ENCODE assay signal across 8 cellular contexts in the genomic region with DNA sequence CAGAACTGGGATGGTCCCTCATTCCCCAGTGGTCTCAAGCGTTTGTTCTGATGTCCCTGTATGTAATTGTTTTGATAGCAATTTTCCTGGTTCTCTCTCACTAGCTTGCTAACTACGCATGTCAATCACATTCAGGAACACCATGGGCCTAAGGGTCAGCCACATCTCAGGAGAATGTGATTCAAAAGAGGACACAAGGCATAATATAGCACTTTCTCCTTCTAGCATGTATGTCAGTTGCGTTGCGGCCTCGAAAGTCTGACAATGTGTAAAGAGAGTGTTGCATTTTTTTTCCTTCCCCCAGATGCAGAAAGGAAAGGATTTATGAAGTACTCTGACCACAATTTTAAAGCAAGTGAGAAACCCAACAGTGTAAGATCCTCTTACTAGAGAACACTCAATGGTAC. TPM values are rescaled to one million over a fixed set of nuclear protein-coding genes. Genes with fewer than 3 reads are reported as not detected.
DNase-seq lines count a peak whose midpoint lies in the region; ATAC-seq and TF ChIP-seq lines count a peak whose summit lies in the region.

No MANE protein-coding gene starts in this region.

- POLR2A ChIA-PET in activated CD8-positive, alpha-beta T cell treated with anti-CD3 and anti-CD28 coated beads, Interleukin-2, amount 10 ng/mL, durations not matched to agents 7 days and 5 days (lab: Charles Lee) = interaction anchor here (0.6 to 3.1 kb wide), 3 partner anchors 22 to 37 kb away, joined by 3 to 31 read pairs (median 3); a partner anchor contains a TSS

- no peaks in the 10 kb centered on the region for H3K9me2 ChIP-seq in GM23338 (ENCODE audit: insufficient read depth)

- H3K27me3 Mint-ChIP-seq in GM23338 (ENCODE audit: insufficient read depth, low read depth, poor library complexity) = peaks cover 6% of the 10 kb centered on the region
- H3K27me3 Mint-ChIP-seq in activated CD8-positive, alpha-beta T cell treated with anti-CD3 and anti-CD28 coated beads, Interleukin-2, amount 10 ng/mL, durations not matched to agents 7 days and 5 days (ENCODE audit: low read depth) = peaks cover 7% of the 10 kb centered on the region

- TF ChIP-seq CTCF in 22Rv1 (IDR thresholded peaks at IDR 0.05) (no peak), GM23338 (conservative IDR thresholded peaks at IDR 0.05; ENCODE audit: low read depth in 2 of 2) (no peak)

- H3K4me3 Mint-ChIP-seq in GM23338 = peak overlapping the region; percentile 81
- peak overlapping the region; percentile 77 for H3K4me3 Mint-ChIP-seq in activated CD8-positive, alpha-beta T cell treated with anti-CD3 and anti-CD28 coated beads, Interleukin-2, amount 10 ng/mL, durations not matched to agents 7 days and 5 days

- ATAC-seq in GM23338 (no peak), right cardiac atrium (no peak), GM21515 (IDR thresholded peaks at IDR 0.05; ENCODE audit: unreplicated experiment) (no peak), GM19328 (IDR thresholded peaks at IDR 0.05; ENCODE audit: unreplicated experiment) (no peak)
- ATAC-seq in activated CD8-positive, alpha-beta T cell treated with anti-CD3 and anti-CD28 coated beads, Interleukin-2, amount 10 ng/mL, durations not matched to agents 7 days and 5 days = no peak

- H3K4me3 ChIP-seq in GM23338 = peak overlapping the region; percentile 74
- H3K4me3 ChIP-seq in right cardiac atrium (ENCODE audit: low read length) = peak overlapping the region; percentile 70

- H3K36me3 ChIP-seq in GM23338 (ENCODE audit: insufficient read depth) = no peaks in the 10 kb centered on the region

- H3K4me1 Mint-ChIP-seq in GM23338 = peaks cover 23% of the 10 kb centered on the region
- peaks cover 20% of the 10 kb centered on the region for H3K4me1 Mint-ChIP-seq in activated CD8-positive, alpha-beta T cell treated with anti-CD3 and anti-CD28 coated beads, Interleukin-2, amount 10 ng/mL, durations not matched to agents 7 days and 5 days (ENCODE audit: low read depth)

- 35% methylated on average over 5 of the region's 5 CpGs for whole genome bisulfite sequencing in right cardiac atrium

- H3K27me3 ChIP-seq in GM23338 (ENCODE audit: insufficient read depth) = no peaks in the 10 kb centered on the region
- H3K27me3 ChIP-seq in right cardiac atrium (ENCODE audit: control insufficient read depth, insufficient read depth) = no peaks in the 10 kb centered on the region

- CTCF ChIA-PET in activated CD8-positive, alpha-beta T cell treated with anti-CD3 and anti-CD28 coated beads, Interleukin-2, amount 10 ng/mL, durations not matched to agents 7 days and 5 days (lab: Charles Lee) = interaction anchor here (1.3 to 1.5 kb wide), 2 partner anchors 17 to 32 kb away, joined by 3 to 5 read pairs; a partner anchor contains a TSS

- peak overlapping the region; percentile 80 for H3K4me2 ChIP-seq in GM23338

- H4K20me1 ChIP-seq in GM23338 (replicated peaks; ENCODE audit: insufficient read depth) = no peaks in the 10 kb centered on the region

- H3K36me3 Mint-ChIP-seq in GM23338 (ENCODE audit: low read depth) = peaks cover 3% of the 10 kb centered on the region; the same call in 1 of the 3 replicates
- H3K36me3 Mint-ChIP-seq in activated CD8-positive, alpha-beta T cell treated with anti-CD3 and anti-CD28 coated beads, Interleukin-2, amount 10 ng/mL, durations not matched to agents 7 days and 5 days (ENCODE audit: low read depth) = no peaks in the 10 kb centered on the region

- DNase-seq in GM23338 (ENCODE audit: low spot score) (peak; percentile 21), right cardiac atrium (peak in 2 of 3 donors; percentile 10 to 27)
- no peak for DNase-seq in activated CD8-positive, alpha-beta T cell treated with anti-CD3 and anti-CD28 coated beads, Interleukin-2, amount 10 ng/mL, durations not matched to agents 7 days and 5 days
- DNase-seq in stimulated activated CD8-positive, alpha-beta memory T cell treated with anti-CD3 and anti-CD28 coated beads, Interleukin-4, amount 100 ng/mL, for 48 hours = peak; percentile 25
- no peak for DNase-seq in stimulated activated CD4-positive, alpha-beta T cell treated with anti-CD3 and anti-CD28 coated beads, Interleukin-4, amount 100 ng/mL, for 24 hours

- H3K27ac ChIP-seq in 22Rv1 (peak overlapping the region; percentile 90), GM23338 (ENCODE audit: low read depth) (peak overlapping the region; percentile 98), right cardiac atrium (ENCODE audit: low read length) (peak overlapping the region; percentile 99)

- no peaks in the 10 kb centered on the region for H3K9me3 ChIP-seq in right cardiac atrium (ENCODE audit: control insufficient read depth, low read length)

- intact Hi-C loops in right cardiac atrium (cut with DNase I) = loop anchor here in 2 of 4 donors (2.0 kb wide), 1 partner anchor 32 kb away; a partner anchor contains a TSS

- H3K4me1 ChIP-seq in GM23338 (ENCODE audit: insufficient read depth) = peaks cover 25% of the 10 kb centered on the region
- H3K4me1 ChIP-seq in right cardiac atrium (ENCODE audit: control insufficient read depth, insufficient read depth, low read length) = peaks cover 3% of the 10 kb centered on the region

- peak overlapping the region; percentile 93 for H3K27ac Mint-ChIP-seq in GM23338
- peak overlapping the region; percentile 70 for H3K27ac Mint-ChIP-seq in activated CD8-positive, alpha-beta T cell treated with anti-CD3 and anti-CD28 coated beads, Interleukin-2, amount 10 ng/mL, durations not matched to agents 7 days and 5 days

- no peaks in the 10 kb centered on the region for H3K79me2 ChIP-seq in GM23338 (replicated peaks; ENCODE audit: insufficient read depth)

- peaks cover 22% of the 10 kb centered on the region for H3F3A ChIP-seq in GM23338 (replicated peaks; ENCODE audit: low read depth)

- H3K9me3 Mint-ChIP-seq in GM23338 = no peaks in the 10 kb centered on the region
- no peaks in the 10 kb centered on the region for H3K9me3 Mint-ChIP-seq in activated CD8-positive, alpha-beta T cell treated with anti-CD3 and anti-CD28 coated beads, Interleukin-2, amount 10 ng/mL, durations not matched to agents 7 days and 5 days (ENCODE audit: insufficient read depth)

- peak overlapping the region; percentile 80 for H2AFZ ChIP-seq in GM23338

TF ChIP-seq in GM23338, 12 proteins besides CTCF, POLR2A, EP300 and RAD21 (continues in another document):
- TF ChIP-seq CREB1 (CRISPR knock-in tag; IDR thresholded peaks at IDR 0.05; ENCODE audit: low read depth) (no peak), STAT1 (IDR thresholded peaks at IDR 0.05; ENCODE audit: unreplicated experiment) (no peak), EZH2 (IDR thresholded peaks at IDR 0.05; ENCODE audit: low read depth, unreplicated experiment) (no peak), NANOG (IDR thresholded peaks at IDR 0.05; ENCODE audit: borderline replicate concordance) (no peak), ZNF331 (CRISPR knock-in tag; IDR thresholded peaks at IDR 0.05; ENCODE audit: low read depth) (no peak)
- TF ChIP-seq, protein P1, sequence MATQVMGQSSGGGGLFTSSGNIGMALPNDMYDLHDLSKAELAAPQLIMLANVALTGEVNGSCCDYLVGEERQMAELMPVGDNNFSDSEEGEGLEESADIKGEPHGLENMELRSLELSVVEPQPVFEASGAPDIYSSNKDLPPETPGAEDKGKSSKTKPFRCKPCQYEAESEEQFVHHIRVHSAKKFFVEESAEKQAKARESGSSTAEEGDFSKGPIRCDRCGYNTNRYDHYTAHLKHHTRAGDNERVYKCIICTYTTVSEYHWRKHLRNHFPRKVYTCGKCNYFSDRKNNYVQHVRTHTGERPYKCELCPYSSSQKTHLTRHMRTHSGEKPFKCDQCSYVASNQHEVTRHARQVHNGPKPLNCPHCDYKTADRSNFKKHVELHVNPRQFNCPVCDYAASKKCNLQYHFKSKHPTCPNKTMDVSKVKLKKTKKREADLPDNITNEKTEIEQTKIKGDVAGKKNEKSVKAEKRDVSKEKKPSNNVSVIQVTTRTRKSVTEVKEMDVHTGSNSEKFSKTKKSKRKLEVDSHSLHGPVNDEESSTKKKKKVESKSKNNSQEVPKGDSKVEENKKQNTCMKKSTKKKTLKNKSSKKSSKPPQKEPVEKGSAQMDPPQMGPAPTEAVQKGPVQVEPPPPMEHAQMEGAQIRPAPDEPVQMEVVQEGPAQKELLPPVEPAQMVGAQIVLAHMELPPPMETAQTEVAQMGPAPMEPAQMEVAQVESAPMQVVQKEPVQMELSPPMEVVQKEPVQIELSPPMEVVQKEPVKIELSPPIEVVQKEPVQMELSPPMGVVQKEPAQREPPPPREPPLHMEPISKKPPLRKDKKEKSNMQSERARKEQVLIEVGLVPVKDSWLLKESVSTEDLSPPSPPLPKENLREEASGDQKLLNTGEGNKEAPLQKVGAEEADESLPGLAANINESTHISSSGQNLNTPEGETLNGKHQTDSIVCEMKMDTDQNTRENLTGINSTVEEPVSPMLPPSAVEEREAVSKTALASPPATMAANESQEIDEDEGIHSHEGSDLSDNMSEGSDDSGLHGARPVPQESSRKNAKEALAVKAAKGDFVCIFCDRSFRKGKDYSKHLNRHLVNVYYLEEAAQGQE (IDR thresholded peaks at IDR 0.05; ENCODE audit: unreplicated experiment) = no peak

RNA-seq across cellular contexts. Expression of a gene that starts 32.0 kb away (rescaled TPM):
- total RNA-seq in GM23338 (2014; rRNA removed; shearing (Covaris generic)) = 69.2 and 104 TPM in 2 replicates
- polyA plus RNA-seq in GM23338 (2016; fragmentation: Nextera tagmentation; extraction: Ambion mirVana) (26.9 and 27.6 TPM in 2 replicates), right cardiac atrium (11.7 TPM)
- total RNA-seq in activated CD8-positive, alpha-beta T cell treated with anti-CD3 and anti-CD28 coated beads, Interleukin-2, amount 10 ng/mL, durations not matched to agents 7 days and 5 days = 10 to 100 TPM; 63.4 to 70.7 TPM
- 10 to 100 TPM; 50.4 to 58.8 (median 53.2) TPM for total RNA-seq in right cardiac atrium

Comparison
In these comparisons a context has a peak if more than half of its experiments do, and no peak if none do; other contexts are left out.
1. DNase-seq: peak in GM23338 (single experiment), right cardiac atrium (2 of 3) and stimulated activated CD8-positive, alpha-beta memory T cell treated with anti-CD3 and anti-CD28 coated beads, Interleukin-4, amount 100 ng/mL, for 48 hours (single experiment); none in activated CD8-positive, alpha-beta T cell treated with anti-CD3 and anti-CD28 coated beads, Interleukin-2, amount 10 ng/mL, durations not matched to agents 7 days and 5 days (single experiment) and stimulated activated CD4-positive, alpha-beta T cell treated with anti-CD3 and anti-CD28 coated beads, Interleukin-4, amount 100 ng/mL, for 24 hours (single experiment).
2. Peak in every context shown above with its lines, with median percentiles within 50 percentile points of each other: H3K27ac ChIP-seq.